20 cellular contexts compared by ENCODE assay signal in genomic region chr6:158698876-158699440, GRCh38. TPM values are rescaled to one million over a fixed set of nuclear protein-coding genes. Genes with fewer than 3 reads are reported as not detected.
A peak's percentile ranks its signal among the peaks of the same experiment; 100 is the strongest.
DNase-seq lines count a peak whose midpoint lies in the region; ATAC-seq and TF ChIP-seq lines count a peak whose summit lies in the region.
"Had no signal": no experiment of that assay in that cellular context is flagged by ENCODE, and none has a peak within 500 bp of the region (broad histone marks: within the 10 kb centered on the region; RNA-seq: fewer than 3 reads in every experiment).

No MANE protein-coding gene starts in this region.

- peaks cover 5% of the 10 kb centered on the region for H3K4me1 ChIP-seq in IMR-90 (ENCODE audit: control insufficient read depth, insufficient read depth, low read length)
- no peaks in the 10 kb centered on the region for H3K4me1 ChIP-seq in CD8-positive, alpha-beta memory T cell (ENCODE audit: insufficient read depth, low read length)

- H4K20me1 ChIP-seq in IMR-90 (ENCODE audit: insufficient read depth, low read length): no peaks in the 10 kb centered on the region

- H3K4me1 Mint-ChIP-seq in activated CD4-positive, alpha-beta T cell treated with anti-CD3 and anti-CD28 coated beads, Interleukin-2, amount 10 ng/mL, durations not matched to agents 24 days and 14 days: peaks cover 31% of the 10 kb centered on the region
- peaks cover 0 to 28% (median 5%) of the 10 kb centered on the region in 3 donors for H3K4me1 Mint-ChIP-seq in CD8-positive, alpha-beta memory T cell

- H3K27ac ChIP-seq in IMR-90 (ENCODE audit: insufficient read depth, low read length) (no peak overlapping the region), coronary artery (no peak overlapping the region)
- H3K27ac ChIP-seq in CD8-positive, alpha-beta memory T cell (ENCODE audit: low read depth, low read length): no peak overlapping the region
- H3K27ac ChIP-seq: ascending aorta, C4-2B, tibial artery had no signal

- H3K4me3 Mint-ChIP-seq in activated CD4-positive, alpha-beta T cell treated with anti-CD3 and anti-CD28 coated beads, Interleukin-2, amount 10 ng/mL, durations not matched to agents 24 days and 14 days: no peak overlapping the region
- no peak overlapping the region for H3K4me3 Mint-ChIP-seq in CD8-positive, alpha-beta memory T cell
- H3K4me3 Mint-ChIP-seq: memory B cell, natural killer cell had no signal

- peak overlapping the region; percentile 14; the same call in 1 of the 2 replicates for H2AK5ac ChIP-seq in IMR-90 (ENCODE audit: low read depth, low read length)

- H3K56ac ChIP-seq in IMR-90 (ENCODE audit: extremely low read depth, insufficient read depth, low read length): no peak overlapping the region

- POLR2A ChIA-PET in IMR-90 (lab: Charles Lee; ENCODE audit: unreplicated experiment): no interaction called here
- POLR2A ChIA-PET in CD8-positive, alpha-beta memory T cell (lab: Charles Lee): no interaction called here

- no peaks in the 10 kb centered on the region for H3K9me1 ChIP-seq in IMR-90 (ENCODE audit: insufficient read depth, low read length)

- no peaks in the 10 kb centered on the region; a peak in 1 of 4 replicates for H3K79me1 ChIP-seq in IMR-90 (ENCODE audit: low read depth in 1 of 2, low read length in 2 of 2)

- no peak overlapping the region for H4K8ac ChIP-seq in IMR-90 (ENCODE audit: low read depth in 2 of 2, low read length in 2 of 2)

- TF ChIP-seq POLR2A in IMR-90 (IDR thresholded peaks at IDR 0.05; ENCODE audit: low read depth, low read length): no peak

- H2BK120ac ChIP-seq in IMR-90 (ENCODE audit: low read depth, low read length): no peak overlapping the region; the same call in 1 of the 2 replicates

- CTCF ChIA-PET in IMR-90 (lab: Yijun Ruan, JAX): no interaction called here
- CTCF ChIA-PET in CD8-positive, alpha-beta memory T cell (lab: Charles Lee): interaction anchor here (5.6 kb wide), 1 partner anchor 274 kb away, joined by 75 read pairs; no protein-coding TSS in a partner anchor

- no TSS peak for BruUV-seq in IMR-90 (replicated peaks; lab: Mats Ljungman, UMichigan)

- H3K36me3 ChIP-seq in IMR-90 (ENCODE audit: control insufficient read depth, insufficient read depth, low read length): no peaks in the 10 kb centered on the region
- H3K36me3 ChIP-seq in CD8-positive, alpha-beta memory T cell (ENCODE audit: insufficient read depth, low read length): no peaks in the 10 kb centered on the region
- H3K36me3 ChIP-seq: ascending aorta, tibial artery had no signal

- in situ Hi-C loops in IMR-90 (cut with MboI; ENCODE audit: low sequenced_read_pairs): loop anchor here (10.0 kb wide), 1 partner anchor 484 kb away; no protein-coding TSS in a partner anchor

- H3K9ac ChIP-seq in IMR-90 (ENCODE audit: low read depth, low read length): no peak overlapping the region

- peaks cover 54% of the 10 kb centered on the region for H3K36me3 Mint-ChIP-seq in activated CD4-positive, alpha-beta T cell treated with anti-CD3 and anti-CD28 coated beads, Interleukin-2, amount 10 ng/mL, durations not matched to agents 24 days and 14 days (ENCODE audit: low read depth)
- peaks cover 0 to 49% (median 4%) of the 10 kb centered on the region in 3 donors for H3K36me3 Mint-ChIP-seq in CD8-positive, alpha-beta memory T cell
- H3K36me3 Mint-ChIP-seq: natural killer cell had no signal

- no peak overlapping the region for H2BK5ac ChIP-seq in IMR-90 (ENCODE audit: low read depth, low read length, poor library complexity, severe bottlenecking)

- H2BK20ac ChIP-seq in IMR-90 (ENCODE audit: low read depth, low read length): no peak overlapping the region

- dilution Hi-C loops in IMR-90 (cut with HindIII; ENCODE audit: low sequenced_read_pairs, unreplicated experiment): no loop called here

- 80% methylated on average over 1 of the region's 10 CpGs; no CpG with 5 or more reads in 1 of the 2 experiments for WGBS in IMR-90 (ENCODE audit: extremely low coverage in 2 of 2, insufficient read length in 1 of 2), 2 experiments

- no peaks in the 10 kb centered on the region for H3K27me3 ChIP-seq in IMR-90 (ENCODE audit: control insufficient read depth, insufficient read depth, low read length)
- H3K27me3 ChIP-seq in CD8-positive, alpha-beta memory T cell (ENCODE audit: insufficient read depth, low read length, poor library complexity, severe bottlenecking): no peaks in the 10 kb centered on the region
- H3K27me3 ChIP-seq: ascending aorta, tibial artery had no signal

- intact Hi-C loops in activated CD4-positive, alpha-beta T cell treated with anti-CD3 and anti-CD28 coated beads, Interleukin-2, amount 10 ng/mL, durations not matched to agents 24 days and 14 days (cut with micrococcal nuclease): no loop called here
- intact Hi-C loops in IMR-90 (cut with micrococcal nuclease): loop anchor here (5.0 kb wide), 1 partner anchor 37 kb away; no protein-coding TSS in a partner anchor

- H3K9me3 ChIP-seq in IMR-90 (ENCODE audit: control insufficient read depth, insufficient read depth, low read length): no peaks in the 10 kb centered on the region
- H3K9me3 ChIP-seq in CD8-positive, alpha-beta memory T cell (ENCODE audit: low read length): no peaks in the 10 kb centered on the region
- H3K9me3 ChIP-seq: ascending aorta, tibial artery had no signal

- DNase-seq in activated CD4-positive, alpha-beta T cell treated with anti-CD3 and anti-CD28 coated beads, Interleukin-2, amount 10 ng/mL, durations not matched to agents 24 days and 14 days: no peak
- DNase-seq in activated CD4-positive, alpha-beta T cell treated with anti-CD3 and anti-CD28 coated beads for 4 hours: no peak
- DNase-seq in IMR-90: peak; percentile 61
- DNase-seq in coronary artery (ENCODE audit: low spot score): peak; percentile 49
- peak; percentile 36 to 43 for DNase-seq in stimulated activated CD8-positive, alpha-beta memory T cell treated with anti-CD3 and anti-CD28 coated beads, Interleukin-15, amount 100 ng/mL, for 48 hours (ENCODE audit: low read depth in 2 of 2)
- no peak for DNase-seq in CD8-positive, alpha-beta memory T cell
- DNase-seq in COR-L47 (lab: John Stamatoyannopoulos, UW): no peak
- DNase-seq: ACHN, activated gamma-delta T cell treated with Interleukin-2 at 50 U/mL for 16 hours, DMS153, kidney, natural killer cell, NCI-H1436, NCI-H774, PC-3 had no signal

- peak overlapping the region; percentile 16; the same call in 1 of the 2 replicates for H3K4ac ChIP-seq in IMR-90 (ENCODE audit: low read depth, low read length)

- no peaks in the 10 kb centered on the region for H3K9me3 Mint-ChIP-seq in activated CD4-positive, alpha-beta T cell treated with anti-CD3 and anti-CD28 coated beads, Interleukin-2, amount 10 ng/mL, durations not matched to agents 24 days and 14 days
- no peaks in the 10 kb centered on the region for H3K9me3 Mint-ChIP-seq in CD8-positive, alpha-beta memory T cell
- H3K9me3 Mint-ChIP-seq: memory B cell, natural killer cell had no signal

- H2AFZ ChIP-seq in IMR-90 (replicated peaks; ENCODE audit: low read length, poor library complexity): peak overlapping the region; percentile 45

- no peaks in the 10 kb centered on the region for H3K27me3 Mint-ChIP-seq in activated CD4-positive, alpha-beta T cell treated with anti-CD3 and anti-CD28 coated beads, Interleukin-2, amount 10 ng/mL, durations not matched to agents 24 days and 14 days
- H3K27me3 Mint-ChIP-seq in CD8-positive, alpha-beta memory T cell: no peaks in the 10 kb centered on the region
- H3K27me3 Mint-ChIP-seq: memory B cell had no signal

- TF ChIP-seq CTCF in IMR-90 (conservative IDR thresholded peaks at IDR 0.05; ENCODE audit: low read depth, low read length) (no peak), coronary artery (IDR thresholded peaks at IDR 0.05) (no peak)

- H3K14ac ChIP-seq in IMR-90 (replicated peaks; ENCODE audit: low read depth, low read length): no peak overlapping the region

- 0 out of 3 replicates have a peak overlapping the region, but pooled peaks have one; percentile 49 for H2BK15ac ChIP-seq in IMR-90 (ENCODE audit: low read depth, low read length)

- H3K23ac ChIP-seq in IMR-90 (ENCODE audit: low read depth, low read length): no peak overlapping the region

- H2AK9ac ChIP-seq in IMR-90 (replicated peaks; ENCODE audit: low read depth, low read length, poor library complexity): peak overlapping the region; percentile 69

- peak overlapping the region; percentile 78 for H3K27ac Mint-ChIP-seq in activated CD4-positive, alpha-beta T cell treated with anti-CD3 and anti-CD28 coated beads, Interleukin-2, amount 10 ng/mL, durations not matched to agents 24 days and 14 days
- peak overlapping the region in 1 of 8 donors; percentile 58 for H3K27ac Mint-ChIP-seq in CD8-positive, alpha-beta memory T cell
- H3K27ac Mint-ChIP-seq: memory B cell, natural killer cell had no signal

- no peak overlapping the region for H3K18ac ChIP-seq in IMR-90 (ENCODE audit: low read depth, low read length)

- ATAC-seq in IMR-90 (ENCODE audit: low read depth) (peak; percentile 15; the same call in 1 of the 2 replicates), GM18858 (IDR thresholded peaks at IDR 0.05; ENCODE audit: unreplicated experiment) (no peak)
- ATAC-seq: natural killer cell, PC-3 had no signal

- no peak for TF ChIP-seq RAD21 in IMR-90 (IDR thresholded peaks at IDR 0.05; ENCODE audit: low read length)

- H4K5ac ChIP-seq in IMR-90 (ENCODE audit: low read depth, low read length): no peak overlapping the region

- no peak overlapping the region for H4K91ac ChIP-seq in IMR-90 (ENCODE audit: insufficient read depth, low read depth, low read length)

- H3K4me2 ChIP-seq in IMR-90 (ENCODE audit: low read depth, low read length): no peak overlapping the region

- H3K4me3 ChIP-seq in IMR-90 (ENCODE audit: insufficient read depth, low read depth, low read length) (no peak overlapping the region), coronary artery (no peak overlapping the region)
- H3K4me3 ChIP-seq in CD8-positive, alpha-beta memory T cell (ENCODE audit: low read length): no peak overlapping the region
- H3K4me3 ChIP-seq: ascending aorta, tibial artery had no signal

RNA-seq across cellular contexts. Expression of gene SYTL3, which starts 49.1 kb away (rescaled TPM):
- total RNA-seq in activated CD4-positive, alpha-beta T cell treated with anti-CD3 and anti-CD28 coated beads, Interleukin-2, amount 10 ng/mL, durations not matched to agents 24 days and 14 days: 102 and 106 TPM in 2 replicates
- 3.6 and 4.3 TPM in 2 replicates for total RNA-seq in IMR-90 (2012; rRNA removed)
- polyA plus RNA-seq in IMR-90 (2012; rRNA removed): 2.8 and 2.9 TPM in 2 replicates
- 1.6 and 2.4 TPM in 2 replicates for polyA plus RNA-seq in IMR-90 (2012; cell fraction: cytosol; rRNA removed)
- 3.8 and 6.6 TPM in 2 replicates for polyA plus RNA-seq in IMR-90 (2012; cell fraction: nucleus; rRNA removed; ENCODE audit: low replicate concordance)
- total RNA-seq in CD8-positive, alpha-beta memory T cell: 100 to 1,000 TPM in 1 of 2 experiments, 10 to 100 TPM in 1; 96.6 to 102 TPM
- polyA plus RNA-seq in CD8-positive, alpha-beta memory T cell: 19.5 TPM

RNA-seq across cellular contexts. Expression of gene DYNLT1, which starts 54.4 kb away (rescaled TPM):
- 103 and 110 TPM in 2 replicates for total RNA-seq in activated CD4-positive, alpha-beta T cell treated with anti-CD3 and anti-CD28 coated beads, Interleukin-2, amount 10 ng/mL, durations not matched to agents 24 days and 14 days
- total RNA-seq in IMR-90 (2012; rRNA removed): 187 and 235 TPM in 2 replicates
- 338 and 349 TPM in 2 replicates for polyA plus RNA-seq in IMR-90 (2012; rRNA removed)
- 134 and 310 TPM in 2 replicates for polyA plus RNA-seq in IMR-90 (2012; cell fraction: cytosol; rRNA removed)
- polyA plus RNA-seq in IMR-90 (2012; cell fraction: nucleus; rRNA removed; ENCODE audit: low replicate concordance): 32.9 and 226 TPM in 2 replicates
- total RNA-seq in CD8-positive, alpha-beta memory T cell: 100 to 1,000 TPM in 1 of 2 experiments, 10 to 100 TPM in 1; 94.8 to 103 TPM
- polyA plus RNA-seq in CD8-positive, alpha-beta memory T cell: 83.2 TPM

Comparison
In these comparisons a context has a peak if more than half of its experiments do, and no peak if none do; other contexts are left out.
1. DNase-seq: peak in IMR-90 (single experiment), coronary artery (single experiment) and stimulated activated CD8-positive, alpha-beta memory T cell treated with anti-CD3 and anti-CD28 coated beads, Interleukin-15, amount 100 ng/mL, for 48 hours (2 of 2); none in activated CD4-positive, alpha-beta T cell treated with anti-CD3 and anti-CD28 coated beads, Interleukin-2, amount 10 ng/mL, durations not matched to agents 24 days and 14 days (single experiment), activated CD4-positive, alpha-beta T cell treated with anti-CD3 and anti-CD28 coated beads for 4 hours (0 of 2), CD8-positive, alpha-beta memory T cell (0 of 5) and COR-L47 (single experiment).
2. RNA of gene SYTL3, which starts 49.1 kb away (total RNA-seq): 96.6 to 102 TPM in CD8-positive, alpha-beta memory T cell and 102 to 106 TPM in activated CD4-positive, alpha-beta T cell treated with anti-CD3 and anti-CD28 coated beads, Interleukin-2, amount 10 ng/mL, durations not matched to agents 24 days and 14 days; 3.6 to 4.3 TPM in IMR-90; every median in the first group is over 10 times any median in the second.